10 cellular contexts compared by ENCODE assay signal in the genomic region with DNA sequence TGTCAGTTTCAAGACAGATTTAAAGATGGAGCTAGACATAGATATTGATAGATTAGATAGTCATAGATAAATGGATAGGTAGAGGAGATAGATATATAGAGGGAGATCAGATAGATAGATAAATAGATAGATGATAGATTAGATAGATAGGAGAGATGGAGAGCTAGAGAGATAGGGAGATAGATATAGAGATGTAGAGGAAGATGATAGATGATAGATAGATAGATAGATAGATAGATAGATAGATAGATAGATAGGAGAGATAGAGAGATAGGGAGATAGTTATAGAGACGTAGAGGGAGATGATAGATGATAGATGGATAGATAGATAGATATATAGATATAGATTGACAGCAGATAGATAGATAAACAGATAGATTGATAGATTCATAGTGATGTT.
"Had no signal": no experiment of that assay in that cellular context is flagged by ENCODE, and none has a peak within 500 bp of the region (broad histone marks: within the 10 kb centered on the region; RNA-seq: fewer than 3 reads in every experiment).

No MANE protein-coding gene starts in this region.

- H3K9me3 Mint-ChIP-seq: H9 had no signal

- H3K4me3 ChIP-seq: GM23248, GM23338, HAP-1 had no signal

- H3K27ac Mint-ChIP-seq: GM23338, H9, HFFc6 had no signal

- H3K27ac ChIP-seq: GM23248 had no signal

- H3K9me3 ChIP-seq: HAP-1 had no signal

- H2AFZ ChIP-seq: GM23248, GM23338 had no signal

- H3K4me1 Mint-ChIP-seq: GM23338, H9 had no signal

- H3K4me3 Mint-ChIP-seq: GM23338, H9, HFFc6 had no signal

- H3K4me1 ChIP-seq: HAP-1 had no signal

- DNase-seq: GM23248, GOT3, H7, H9, HCEC 1CT, HFFc6 had no signal

- H3K9ac ChIP-seq: GM23248 had no signal

- FAIRE-seq: H54 had no signal

- H3K36me3 ChIP-seq: HAP-1 had no signal

- H3K4me2 ChIP-seq: GM23338 had no signal

- ATAC-seq: GM23338, HCT116 had no signal
